18 cellular contexts compared by ENCODE assay signal in genomic region chr7:25095516-25096345, GRCh38.
"Had no signal": no experiment of that assay in that cellular context is flagged by ENCODE, and none has a peak within 500 bp of the region (broad histone marks: within the 10 kb centered on the region; RNA-seq: fewer than 3 reads in every experiment).

No MANE protein-coding gene starts in this region.

- H3K36me3 ChIP-seq: brain microvascular endothelial cell, colonic mucosa, right atrium auricular region, tibial artery had no signal

- H3K9me3 ChIP-seq: colonic mucosa, right atrium auricular region, tibial artery had no signal

- H3K4me1 ChIP-seq: colonic mucosa, right atrium auricular region had no signal

- H3K27me3 ChIP-seq: brain microvascular endothelial cell, colonic mucosa, hepatocyte, right atrium auricular region, tibial artery had no signal

- H3K4me2 ChIP-seq: hepatocyte had no signal

- H3K4me3 ChIP-seq: colonic mucosa, hepatocyte, lung, right atrium auricular region, tibial artery had no signal

- H3K79me2 ChIP-seq: hepatocyte had no signal

- H3K27ac ChIP-seq: brain microvascular endothelial cell, colonic mucosa, hepatocyte, right atrium auricular region, tibial artery had no signal

- DNase-seq: activated CD8-positive, alpha-beta memory T cell treated with anti-CD3 and anti-CD28 coated beads for 24 hours; activated CD8-positive, alpha-beta memory T cell treated with anti-CD3 and anti-CD28 coated beads, Interleukin-2, amount 50 U/mL, for 48 hours; activated effector memory CD4-positive, alpha-beta T cell treated with Interleukin-2 at 50 U/mL for 16 hours; activated naive CD4-positive, alpha-beta T cell treated with anti-CD3 and anti-CD28 coated beads, Interleukin-2, amount 10 ng/mL, durations not matched to agents 7 days and 5 days; activated naive CD8-positive, alpha-beta T cell treated with anti-CD3 and anti-CD28 coated beads, Interleukin-2, amount 50 U/mL, for 24 hours; activated T-cell treated with anti-CD3 and anti-CD28 coated beads, Interleukin-2, amount 50 U/mL, for 48 hours; aorta; brain microvascular endothelial cell; colonic mucosa; nucleus accumbens; posterior cingulate gyrus; stimulated activated CD4-positive, alpha-beta T cell treated with anti-CD3 and anti-CD28 coated beads, Interleukin-12 subunit alpha, Interleukin-12 subunit beta, amount 100 ng/mL, for 4 hours; stimulated activated CD4-positive, alpha-beta T cell treated with anti-CD3 and anti-CD28 coated beads, Interleukin-1b, Interleukin-23, amount 100 ng/mL, for 48 hours; stimulated activated naive CD4-positive, alpha-beta T cell treated with Interleukin-2 at 50 U/mL for 16 hours; tibial artery had no signal

- H2AFZ ChIP-seq: hepatocyte had no signal
